ENCODE assay signal across 1 cellular context in the genomic region with DNA sequence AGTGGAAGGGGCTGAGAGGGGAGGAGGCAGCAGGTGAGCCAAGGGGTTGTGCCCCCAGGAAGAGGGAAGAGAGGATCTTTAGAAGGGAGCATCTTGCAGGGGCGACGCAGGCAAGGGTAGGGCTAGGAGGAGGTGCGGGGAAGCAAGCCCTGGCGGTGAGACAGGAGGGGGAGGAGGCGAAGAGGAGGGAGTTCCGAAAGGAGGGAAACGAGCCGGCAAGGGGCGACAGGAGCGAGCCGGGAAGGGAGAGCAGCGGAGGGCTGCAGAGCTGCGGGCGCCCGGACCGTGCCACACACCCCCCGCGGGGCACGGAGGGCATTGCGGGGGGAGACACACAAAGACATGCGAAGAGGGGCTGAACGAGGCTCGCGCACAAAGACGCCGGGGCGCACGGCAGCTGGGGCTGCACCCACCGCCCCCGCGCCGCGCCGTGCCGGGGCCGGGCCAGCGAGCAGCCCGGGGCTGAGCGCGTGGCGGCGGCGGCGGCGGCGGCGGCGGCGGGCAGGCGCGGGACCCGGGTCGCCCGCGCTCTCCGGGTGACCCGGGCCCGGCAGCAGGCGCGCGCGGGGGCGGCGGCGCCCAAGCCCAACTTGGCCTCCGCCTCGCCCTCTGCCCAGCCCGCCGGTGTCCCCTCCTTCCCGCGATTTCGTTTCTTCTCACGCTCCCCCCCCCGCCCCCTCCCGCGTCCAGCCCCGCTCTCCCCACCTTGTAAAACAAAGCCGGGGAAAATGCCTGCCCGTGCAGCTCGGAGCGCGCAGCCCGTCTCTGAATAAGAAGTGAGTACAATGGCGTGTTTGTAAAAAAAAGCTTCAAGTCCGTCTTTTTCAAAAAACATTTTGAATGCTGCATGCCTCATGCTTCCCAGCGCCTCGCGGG.
TF ChIP-seq lines count a peak whose summit lies in the region.

A gene with protein sequence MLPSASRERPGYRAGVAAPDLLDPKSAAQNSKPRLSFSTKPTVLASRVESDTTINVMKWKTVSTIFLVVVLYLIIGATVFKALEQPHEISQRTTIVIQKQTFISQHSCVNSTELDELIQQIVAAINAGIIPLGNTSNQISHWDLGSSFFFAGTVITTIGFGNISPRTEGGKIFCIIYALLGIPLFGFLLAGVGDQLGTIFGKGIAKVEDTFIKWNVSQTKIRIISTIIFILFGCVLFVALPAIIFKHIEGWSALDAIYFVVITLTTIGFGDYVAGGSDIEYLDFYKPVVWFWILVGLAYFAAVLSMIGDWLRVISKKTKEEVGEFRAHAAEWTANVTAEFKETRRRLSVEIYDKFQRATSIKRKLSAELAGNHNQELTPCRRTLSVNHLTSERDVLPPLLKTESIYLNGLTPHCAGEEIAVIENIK (plus strand): TSS at position 206 of the 876 bp plus-strand sequence. CDS start 649 bp downstream, at position 855.

TF ChIP-seq in HEK293, 187 proteins besides CTCF, POLR2A, EP300 and RAD21 (continued from another document and continues in another):
- TF ChIP-seq, protein P1, sequence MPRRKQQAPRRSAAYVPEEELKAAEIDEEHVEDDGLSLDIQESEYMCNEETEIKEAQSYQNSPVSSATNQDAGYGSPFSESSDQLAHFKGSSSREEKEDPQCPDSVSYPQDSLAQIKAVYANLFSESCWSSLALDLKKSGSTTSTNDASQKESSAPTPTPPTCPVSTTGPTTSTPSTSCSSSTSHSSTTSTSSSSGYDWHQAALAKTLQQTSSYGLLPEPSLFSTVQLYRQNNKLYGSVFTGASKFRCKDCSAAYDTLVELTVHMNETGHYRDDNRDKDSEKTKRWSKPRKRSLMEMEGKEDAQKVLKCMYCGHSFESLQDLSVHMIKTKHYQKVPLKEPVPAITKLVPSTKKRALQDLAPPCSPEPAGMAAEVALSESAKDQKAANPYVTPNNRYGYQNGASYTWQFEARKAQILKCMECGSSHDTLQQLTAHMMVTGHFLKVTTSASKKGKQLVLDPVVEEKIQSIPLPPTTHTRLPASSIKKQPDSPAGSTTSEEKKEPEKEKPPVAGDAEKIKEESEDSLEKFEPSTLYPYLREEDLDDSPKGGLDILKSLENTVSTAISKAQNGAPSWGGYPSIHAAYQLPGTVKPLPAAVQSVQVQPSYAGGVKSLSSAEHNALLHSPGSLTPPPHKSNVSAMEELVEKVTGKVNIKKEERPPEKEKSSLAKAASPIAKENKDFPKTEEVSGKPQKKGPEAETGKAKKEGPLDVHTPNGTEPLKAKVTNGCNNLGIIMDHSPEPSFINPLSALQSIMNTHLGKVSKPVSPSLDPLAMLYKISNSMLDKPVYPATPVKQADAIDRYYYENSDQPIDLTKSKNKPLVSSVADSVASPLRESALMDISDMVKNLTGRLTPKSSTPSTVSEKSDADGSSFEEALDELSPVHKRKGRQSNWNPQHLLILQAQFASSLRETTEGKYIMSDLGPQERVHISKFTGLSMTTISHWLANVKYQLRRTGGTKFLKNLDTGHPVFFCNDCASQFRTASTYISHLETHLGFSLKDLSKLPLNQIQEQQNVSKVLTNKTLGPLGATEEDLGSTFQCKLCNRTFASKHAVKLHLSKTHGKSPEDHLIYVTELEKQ (tag by site-specific recombination; IDR thresholded peaks at IDR 0.05; ENCODE audit: borderline replicate concordance), result no peak
- TF ChIP-seq ZSCAN16 (tag by site-specific recombination; IDR thresholded peaks at IDR 0.05), result no peak
- TF ChIP-seq ZNF23 (tag by site-specific recombination; IDR thresholded peaks at IDR 0.05; ENCODE audit: borderline replicate concordance), result no peak
- TF ChIP-seq ZNF785 (tag by site-specific recombination; IDR thresholded peaks at IDR 0.05), result no peak
- no peak for TF ChIP-seq ZNF624 (tag by site-specific recombination; IDR thresholded peaks at IDR 0.05)
- TF ChIP-seq ZNF610 (tag by site-specific recombination; IDR thresholded peaks at IDR 0.05; ENCODE audit: borderline replicate concordance), result no peak
- no peak for TF ChIP-seq ZFP41 (tag by site-specific recombination; IDR thresholded peaks at IDR 0.05; ENCODE audit: borderline replicate concordance)
- TF ChIP-seq, protein P2, sequence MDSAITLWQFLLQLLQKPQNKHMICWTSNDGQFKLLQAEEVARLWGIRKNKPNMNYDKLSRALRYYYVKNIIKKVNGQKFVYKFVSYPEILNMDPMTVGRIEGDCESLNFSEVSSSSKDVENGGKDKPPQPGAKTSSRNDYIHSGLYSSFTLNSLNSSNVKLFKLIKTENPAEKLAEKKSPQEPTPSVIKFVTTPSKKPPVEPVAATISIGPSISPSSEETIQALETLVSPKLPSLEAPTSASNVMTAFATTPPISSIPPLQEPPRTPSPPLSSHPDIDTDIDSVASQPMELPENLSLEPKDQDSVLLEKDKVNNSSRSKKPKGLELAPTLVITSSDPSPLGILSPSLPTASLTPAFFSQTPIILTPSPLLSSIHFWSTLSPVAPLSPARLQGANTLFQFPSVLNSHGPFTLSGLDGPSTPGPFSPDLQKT (IDR thresholded peaks at IDR 0.05; ENCODE audit: borderline replicate concordance, low read depth, low read length), result no peak
- TF ChIP-seq ZNF629 (tag by site-specific recombination; IDR thresholded peaks at IDR 0.05), result no peak
- TF ChIP-seq, protein P3, sequence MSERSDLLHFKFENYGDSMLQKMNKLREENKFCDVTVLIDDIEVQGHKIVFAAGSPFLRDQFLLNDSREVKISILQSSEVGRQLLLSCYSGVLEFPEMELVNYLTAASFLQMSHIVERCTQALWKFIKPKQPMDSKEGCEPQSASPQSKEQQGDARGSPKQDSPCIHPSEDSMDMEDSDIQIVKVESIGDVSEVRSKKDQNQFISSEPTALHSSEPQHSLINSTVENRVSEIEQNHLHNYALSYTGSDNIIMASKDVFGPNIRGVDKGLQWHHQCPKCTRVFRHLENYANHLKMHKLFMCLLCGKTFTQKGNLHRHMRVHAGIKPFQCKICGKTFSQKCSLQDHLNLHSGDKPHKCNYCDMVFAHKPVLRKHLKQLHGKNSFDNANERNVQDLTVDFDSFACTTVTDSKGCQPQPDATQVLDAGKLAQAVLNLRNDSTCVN (tag by site-specific recombination; optimal IDR thresholded peaks at IDR 0.05), result peak; percentile 52
- TF ChIP-seq ZNF211 (tag by site-specific recombination; IDR thresholded peaks at IDR 0.05; ENCODE audit: low read depth), result no peak
- TF ChIP-seq HOXC10 (CRISPR knock-in tag; IDR thresholded peaks at IDR 0.05), result no peak
- no peak for TF ChIP-seq ZNF132 (tag by site-specific recombination; IDR thresholded peaks at IDR 0.05; ENCODE audit: borderline replicate concordance)
- peak; percentile 52 for TF ChIP-seq ZNF335 (tag by site-specific recombination; conservative IDR thresholded peaks at IDR 0.05)
- no peak for TF ChIP-seq YY1 (tag by site-specific recombination; IDR thresholded peaks at IDR 0.05)
- TF ChIP-seq ZNF501 (tag by site-specific recombination; IDR thresholded peaks at IDR 0.05), result no peak
- no peak for TF ChIP-seq ZNF623 (tag by site-specific recombination; IDR thresholded peaks at IDR 0.05)
- TF ChIP-seq ZNF223 (tag by site-specific recombination; IDR thresholded peaks at IDR 0.05), result peak; percentile 98
- TF ChIP-seq ZNF555 (tag by site-specific recombination; conservative IDR thresholded peaks at IDR 0.05), result no peak
- TF ChIP-seq SCRT2 (tag by site-specific recombination; IDR thresholded peaks at IDR 0.05), result no peak
- TF ChIP-seq ZNF121 (tag by site-specific recombination; IDR thresholded peaks at IDR 0.05), result no peak
- TF ChIP-seq, protein P4, sequence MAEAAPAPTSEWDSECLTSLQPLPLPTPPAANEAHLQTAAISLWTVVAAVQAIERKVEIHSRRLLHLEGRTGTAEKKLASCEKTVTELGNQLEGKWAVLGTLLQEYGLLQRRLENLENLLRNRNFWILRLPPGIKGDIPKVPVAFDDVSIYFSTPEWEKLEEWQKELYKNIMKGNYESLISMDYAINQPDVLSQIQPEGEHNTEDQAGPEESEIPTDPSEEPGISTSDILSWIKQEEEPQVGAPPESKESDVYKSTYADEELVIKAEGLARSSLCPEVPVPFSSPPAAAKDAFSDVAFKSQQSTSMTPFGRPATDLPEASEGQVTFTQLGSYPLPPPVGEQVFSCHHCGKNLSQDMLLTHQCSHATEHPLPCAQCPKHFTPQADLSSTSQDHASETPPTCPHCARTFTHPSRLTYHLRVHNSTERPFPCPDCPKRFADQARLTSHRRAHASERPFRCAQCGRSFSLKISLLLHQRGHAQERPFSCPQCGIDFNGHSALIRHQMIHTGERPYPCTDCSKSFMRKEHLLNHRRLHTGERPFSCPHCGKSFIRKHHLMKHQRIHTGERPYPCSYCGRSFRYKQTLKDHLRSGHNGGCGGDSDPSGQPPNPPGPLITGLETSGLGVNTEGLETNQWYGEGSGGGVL (tag by site-specific recombination; IDR thresholded peaks at IDR 0.05), result peak; percentile 80
- no peak for TF ChIP-seq ZNF530 (tag by site-specific recombination; IDR thresholded peaks at IDR 0.05; ENCODE audit: low read depth)
- TF ChIP-seq, protein P5, sequence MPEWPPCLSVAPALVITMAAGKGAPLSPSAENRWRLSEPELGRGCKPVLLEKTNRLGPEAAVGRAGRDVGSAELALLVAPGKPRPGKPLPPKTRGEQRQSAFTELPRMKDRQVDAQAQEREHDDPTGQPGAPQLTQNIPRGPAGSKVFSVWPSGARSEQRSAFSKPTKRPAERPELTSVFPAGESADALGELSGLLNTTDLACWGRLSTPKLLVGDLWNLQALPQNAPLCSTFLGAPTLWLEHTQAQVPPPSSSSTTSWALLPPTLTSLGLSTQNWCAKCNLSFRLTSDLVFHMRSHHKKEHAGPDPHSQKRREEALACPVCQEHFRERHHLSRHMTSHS (tag by site-specific recombination; IDR thresholded peaks at IDR 0.05), result no peak
- TF ChIP-seq ZNF768 (tag by site-specific recombination; IDR thresholded peaks at IDR 0.05), result no peak
- peak; percentile 82 for TF ChIP-seq ZBTB48 (tag by site-specific recombination; IDR thresholded peaks at IDR 0.05)
- 0 out of 2 replicates have a peak, but pooled peaks have one; percentile 4 for TF ChIP-seq EGR2 (tag by site-specific recombination; IDR thresholded peaks at IDR 0.05; ENCODE audit: low read depth)
- TF ChIP-seq ZNF792 (tag by site-specific recombination; IDR thresholded peaks at IDR 0.05), result no peak
- TF ChIP-seq, protein P6, sequence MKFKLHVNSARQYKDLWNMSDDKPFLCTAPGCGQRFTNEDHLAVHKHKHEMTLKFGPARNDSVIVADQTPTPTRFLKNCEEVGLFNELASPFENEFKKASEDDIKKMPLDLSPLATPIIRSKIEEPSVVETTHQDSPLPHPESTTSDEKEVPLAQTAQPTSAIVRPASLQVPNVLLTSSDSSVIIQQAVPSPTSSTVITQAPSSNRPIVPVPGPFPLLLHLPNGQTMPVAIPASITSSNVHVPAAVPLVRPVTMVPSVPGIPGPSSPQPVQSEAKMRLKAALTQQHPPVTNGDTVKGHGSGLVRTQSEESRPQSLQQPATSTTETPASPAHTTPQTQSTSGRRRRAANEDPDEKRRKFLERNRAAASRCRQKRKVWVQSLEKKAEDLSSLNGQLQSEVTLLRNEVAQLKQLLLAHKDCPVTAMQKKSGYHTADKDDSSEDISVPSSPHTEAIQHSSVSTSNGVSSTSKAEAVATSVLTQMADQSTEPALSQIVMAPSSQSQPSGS (tag by site-specific recombination; IDR thresholded peaks at IDR 0.05; ENCODE audit: low read depth), result no peak
- no peak for TF ChIP-seq ZNF184 (tag by site-specific recombination; IDR thresholded peaks at IDR 0.05)
- no peak for TF ChIP-seq ZNF747 (tag by site-specific recombination; IDR thresholded peaks at IDR 0.05)
- peak; percentile 46; the same call in 1 of the 2 replicates for TF ChIP-seq ZBTB17 (tag by site-specific recombination; IDR thresholded peaks at IDR 0.05)
- no peak for TF ChIP-seq ZNF266 (tag by site-specific recombination; IDR thresholded peaks at IDR 0.05; ENCODE audit: low read depth)
- TF ChIP-seq WT1 (tag by site-specific recombination; IDR thresholded peaks at IDR 0.05), result no peak
- TF ChIP-seq SCRT1 (tag by site-specific recombination; IDR thresholded peaks at IDR 0.05; ENCODE audit: borderline replicate concordance), result no peak
- TF ChIP-seq ZNF324 (tag by site-specific recombination; IDR thresholded peaks at IDR 0.05), result no peak
- no peak for TF ChIP-seq ZNF600 (tag by site-specific recombination; IDR thresholded peaks at IDR 0.05)
- TF ChIP-seq ZNF10 (tag by site-specific recombination; IDR thresholded peaks at IDR 0.05), result no peak
- TF ChIP-seq ZNF416 (tag by site-specific recombination; IDR thresholded peaks at IDR 0.05), result no peak
- TF ChIP-seq, protein P7, sequence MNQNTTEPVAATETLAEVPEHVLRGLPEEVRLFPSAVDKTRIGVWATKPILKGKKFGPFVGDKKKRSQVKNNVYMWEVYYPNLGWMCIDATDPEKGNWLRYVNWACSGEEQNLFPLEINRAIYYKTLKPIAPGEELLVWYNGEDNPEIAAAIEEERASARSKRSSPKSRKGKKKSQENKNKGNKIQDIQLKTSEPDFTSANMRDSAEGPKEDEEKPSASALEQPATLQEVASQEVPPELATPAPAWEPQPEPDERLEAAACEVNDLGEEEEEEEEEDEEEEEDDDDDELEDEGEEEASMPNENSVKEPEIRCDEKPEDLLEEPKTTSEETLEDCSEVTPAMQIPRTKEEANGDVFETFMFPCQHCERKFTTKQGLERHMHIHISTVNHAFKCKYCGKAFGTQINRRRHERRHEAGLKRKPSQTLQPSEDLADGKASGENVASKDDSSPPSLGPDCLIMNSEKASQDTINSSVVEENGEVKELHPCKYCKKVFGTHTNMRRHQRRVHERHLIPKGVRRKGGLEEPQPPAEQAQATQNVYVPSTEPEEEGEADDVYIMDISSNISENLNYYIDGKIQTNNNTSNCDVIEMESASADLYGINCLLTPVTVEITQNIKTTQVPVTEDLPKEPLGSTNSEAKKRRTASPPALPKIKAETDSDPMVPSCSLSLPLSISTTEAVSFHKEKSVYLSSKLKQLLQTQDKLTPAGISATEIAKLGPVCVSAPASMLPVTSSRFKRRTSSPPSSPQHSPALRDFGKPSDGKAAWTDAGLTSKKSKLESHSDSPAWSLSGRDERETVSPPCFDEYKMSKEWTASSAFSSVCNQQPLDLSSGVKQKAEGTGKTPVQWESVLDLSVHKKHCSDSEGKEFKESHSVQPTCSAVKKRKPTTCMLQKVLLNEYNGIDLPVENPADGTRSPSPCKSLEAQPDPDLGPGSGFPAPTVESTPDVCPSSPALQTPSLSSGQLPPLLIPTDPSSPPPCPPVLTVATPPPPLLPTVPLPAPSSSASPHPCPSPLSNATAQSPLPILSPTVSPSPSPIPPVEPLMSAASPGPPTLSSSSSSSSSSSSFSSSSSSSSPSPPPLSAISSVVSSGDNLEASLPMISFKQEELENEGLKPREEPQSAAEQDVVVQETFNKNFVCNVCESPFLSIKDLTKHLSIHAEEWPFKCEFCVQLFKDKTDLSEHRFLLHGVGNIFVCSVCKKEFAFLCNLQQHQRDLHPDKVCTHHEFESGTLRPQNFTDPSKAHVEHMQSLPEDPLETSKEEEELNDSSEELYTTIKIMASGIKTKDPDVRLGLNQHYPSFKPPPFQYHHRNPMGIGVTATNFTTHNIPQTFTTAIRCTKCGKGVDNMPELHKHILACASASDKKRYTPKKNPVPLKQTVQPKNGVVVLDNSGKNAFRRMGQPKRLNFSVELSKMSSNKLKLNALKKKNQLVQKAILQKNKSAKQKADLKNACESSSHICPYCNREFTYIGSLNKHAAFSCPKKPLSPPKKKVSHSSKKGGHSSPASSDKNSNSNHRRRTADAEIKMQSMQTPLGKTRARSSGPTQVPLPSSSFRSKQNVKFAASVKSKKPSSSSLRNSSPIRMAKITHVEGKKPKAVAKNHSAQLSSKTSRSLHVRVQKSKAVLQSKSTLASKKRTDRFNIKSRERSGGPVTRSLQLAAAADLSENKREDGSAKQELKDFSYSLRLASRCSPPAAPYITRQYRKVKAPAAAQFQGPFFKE (tag by site-specific recombination; IDR thresholded peaks at IDR 0.05; ENCODE audit: borderline replicate concordance), result no peak
- TF ChIP-seq ZNF423 (tag by site-specific recombination; IDR thresholded peaks at IDR 0.05), result no peak
